ENCODE assay signal across 15 cellular contexts in the genomic region with DNA sequence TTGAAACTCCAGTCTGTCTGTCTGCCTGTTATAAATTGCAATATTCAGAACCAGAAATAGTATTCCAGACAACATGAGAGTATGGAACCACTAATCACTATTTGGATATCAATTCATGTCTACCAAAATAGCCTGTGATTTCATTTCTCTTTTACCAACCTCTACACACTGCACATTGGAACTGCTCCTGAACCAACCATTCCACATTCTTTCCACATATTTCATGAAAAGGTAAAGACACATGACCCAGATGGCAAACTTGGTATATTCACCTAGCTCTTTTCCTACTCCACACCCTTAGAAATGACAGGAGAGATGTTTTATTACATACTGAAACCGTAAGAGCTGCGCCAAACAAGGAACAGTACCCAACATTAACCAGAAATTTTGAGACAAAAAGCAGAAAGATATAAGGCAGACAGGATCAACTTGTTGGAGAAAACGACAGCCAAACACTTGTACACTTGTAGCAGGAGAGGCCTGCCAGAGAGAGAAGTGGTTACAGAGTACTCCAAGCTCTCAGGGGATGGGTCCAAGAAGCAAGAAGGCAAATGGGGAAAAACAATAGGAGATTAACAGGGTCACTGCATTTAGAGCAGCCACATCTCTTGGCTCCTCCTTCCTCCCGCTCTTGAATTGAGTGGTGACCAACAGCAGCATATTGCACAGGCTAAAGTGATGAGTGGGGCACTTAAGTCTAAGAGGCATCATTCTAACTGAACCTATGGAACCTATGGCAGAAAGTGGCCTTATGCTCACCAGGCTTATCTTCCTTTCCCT.
DNase-seq lines count a peak whose midpoint lies in the region; ATAC-seq and TF ChIP-seq lines count a peak whose summit lies in the region.
"Had no signal": no experiment of that assay in that cellular context is flagged by ENCODE, and none has a peak within 500 bp of the region (broad histone marks: within the 10 kb centered on the region; RNA-seq: fewer than 3 reads in every experiment).

No MANE protein-coding gene starts in this region.

- H3K27me3 ChIP-seq in foreskin keratinocyte, result peaks cover 8% of the 10 kb centered on the region
- no peaks in the 10 kb centered on the region for H3K27me3 ChIP-seq in thyroid gland
- H3K27me3 ChIP-seq: BE2C had no signal

- H3K27ac ChIP-seq in foreskin keratinocyte (no peak overlapping the region), thyroid gland (peak overlapping the region in 1 of 3 donors; percentile 27)
- H3K27ac ChIP-seq: 22Rv1 had no signal

- no peak for TF ChIP-seq POLR2A in thyroid gland (IDR thresholded peaks at IDR 0.05)

- WGBS in thyroid gland, 2 donors, result 27 to 37% methylated on average over 4 of the region's 4 CpGs

- H3K4me3 ChIP-seq in thyroid gland (replicated peaks in 1 of 3), result no peak overlapping the region
- H3K4me3 ChIP-seq: K562 had no signal

- H3K9me3 Mint-ChIP-seq in activated naive CD4-positive, alpha-beta T cell treated with anti-CD3 and anti-CD28 coated beads for 36 hours, result peaks cover 6% of the 10 kb centered on the region

- H3K4me1 ChIP-seq in foreskin keratinocyte (no peaks in the 10 kb centered on the region), thyroid gland (peaks cover 0 to 9% of the 10 kb centered on the region in 2 donors)
- H3K4me1 ChIP-seq: BE2C had no signal

- H3K27me3 Mint-ChIP-seq in activated naive CD4-positive, alpha-beta T cell treated with anti-CD3 and anti-CD28 coated beads for 36 hours (ENCODE audit: low read depth), result peaks cover 3% of the 10 kb centered on the region

- no peak overlapping the region for H3K4me3 Mint-ChIP-seq in activated naive CD4-positive, alpha-beta T cell treated with anti-CD3 and anti-CD28 coated beads for 36 hours
- H3K4me3 Mint-ChIP-seq: CD4-positive, alpha-beta T cell had no signal

- ATAC-seq in foreskin keratinocyte (no peak), GM19452 (IDR thresholded peaks at IDR 0.05; ENCODE audit: unreplicated experiment) (no peak)
- ATAC-seq: K562 had no signal

- no peak for TF ChIP-seq CTCF in foreskin keratinocyte (conservative IDR thresholded peaks at IDR 0.05)
- TF ChIP-seq CTCF in thyroid gland (IDR thresholded peaks at IDR 0.05), result no peak

- H3K9me3 ChIP-seq in thyroid gland, result no peaks in the 10 kb centered on the region
- H3K9me3 ChIP-seq: BE2C had no signal

- DNase-seq in DMS53 (lab: John Stamatoyannopoulos, UW) (peak; percentile 6), DMS53 treated with DMSO at 0.1 percent for 48 hours (lab: John Stamatoyannopoulos, UW; ENCODE audit: unreplicated experiment) (no peak), NCI-H524 (lab: John Stamatoyannopoulos, UW) (peak; percentile 91 to 97), foreskin keratinocyte (peak; percentile 21 to 55), thyroid gland (peak; percentile 26 to 47), iPS-NIHi7 (ENCODE audit: extremely low spot score) (no peak)
- no peak for DNase-seq in activated naive CD4-positive, alpha-beta T cell treated with anti-CD3 and anti-CD28 coated beads for 36 hours
- DNase-seq: BE2C; CD4-positive, alpha-beta T cell; GF-D8; NCI-H2029; SHP77 treated with DMSO at 0.1 percent for 48 hours had no signal

- no peak overlapping the region for H3K27ac Mint-ChIP-seq in activated naive CD4-positive, alpha-beta T cell treated with anti-CD3 and anti-CD28 coated beads for 36 hours
- H3K27ac Mint-ChIP-seq: CD4-positive, alpha-beta T cell had no signal

- H3K4me1 Mint-ChIP-seq in activated naive CD4-positive, alpha-beta T cell treated with anti-CD3 and anti-CD28 coated beads for 36 hours (ENCODE audit: low read depth), result no peaks in the 10 kb centered on the region

- CTCF ChIA-PET in activated naive CD4-positive, alpha-beta T cell treated with anti-CD3 and anti-CD28 coated beads for 36 hours (lab: Charles Lee), result no interaction called here

- H3K36me3 ChIP-seq in thyroid gland, result no peaks in the 10 kb centered on the region
- H3K36me3 ChIP-seq: BE2C had no signal

- no peaks in the 10 kb centered on the region for H3K36me3 Mint-ChIP-seq in activated naive CD4-positive, alpha-beta T cell treated with anti-CD3 and anti-CD28 coated beads for 36 hours (ENCODE audit: low read depth)

- intact Hi-C loops in thyroid gland (cut with DNase I), result no loop called here
- intact Hi-C loops in activated naive CD4-positive, alpha-beta T cell treated with anti-CD3 and anti-CD28 coated beads for 36 hours (cut with micrococcal nuclease), result no loop called here

Comparison
In these comparisons a context has a peak if more than half of its experiments do, and no peak if none do; other contexts are left out.
1. DNase-seq: peak in DMS53 (single experiment), NCI-H524 (2 of 2), foreskin keratinocyte (2 of 2) and thyroid gland (2 of 2); none in DMS53 treated with DMSO at 0.1 percent for 48 hours (single experiment), activated naive CD4-positive, alpha-beta T cell treated with anti-CD3 and anti-CD28 coated beads for 36 hours (single experiment) and iPS-NIHi7 (single experiment).